1 cellular context compared by ENCODE assay signal in genomic region chr5:91332267-91333044, GRCh38.
TF ChIP-seq lines count a peak whose summit lies in the region.

No MANE protein-coding gene starts in this region.

TF ChIP-seq in K562, 482 proteins besides CTCF, POLR2A, EP300 and RAD21 (continued from another document and continues in another):
- TF ChIP-seq SMARCA4 (IDR thresholded peaks at IDR 0.05), result peak; percentile 69
- TF ChIP-seq BDP1 (IDR thresholded peaks at IDR 0.05; ENCODE audit: insufficient read depth, insufficient read length), result no peak
- TF ChIP-seq NKRF (IDR thresholded peaks at IDR 0.05; ENCODE audit: borderline replicate concordance), result peak; percentile 28; the same call in 1 of the 2 replicates
- TF ChIP-seq, protein P1, sequence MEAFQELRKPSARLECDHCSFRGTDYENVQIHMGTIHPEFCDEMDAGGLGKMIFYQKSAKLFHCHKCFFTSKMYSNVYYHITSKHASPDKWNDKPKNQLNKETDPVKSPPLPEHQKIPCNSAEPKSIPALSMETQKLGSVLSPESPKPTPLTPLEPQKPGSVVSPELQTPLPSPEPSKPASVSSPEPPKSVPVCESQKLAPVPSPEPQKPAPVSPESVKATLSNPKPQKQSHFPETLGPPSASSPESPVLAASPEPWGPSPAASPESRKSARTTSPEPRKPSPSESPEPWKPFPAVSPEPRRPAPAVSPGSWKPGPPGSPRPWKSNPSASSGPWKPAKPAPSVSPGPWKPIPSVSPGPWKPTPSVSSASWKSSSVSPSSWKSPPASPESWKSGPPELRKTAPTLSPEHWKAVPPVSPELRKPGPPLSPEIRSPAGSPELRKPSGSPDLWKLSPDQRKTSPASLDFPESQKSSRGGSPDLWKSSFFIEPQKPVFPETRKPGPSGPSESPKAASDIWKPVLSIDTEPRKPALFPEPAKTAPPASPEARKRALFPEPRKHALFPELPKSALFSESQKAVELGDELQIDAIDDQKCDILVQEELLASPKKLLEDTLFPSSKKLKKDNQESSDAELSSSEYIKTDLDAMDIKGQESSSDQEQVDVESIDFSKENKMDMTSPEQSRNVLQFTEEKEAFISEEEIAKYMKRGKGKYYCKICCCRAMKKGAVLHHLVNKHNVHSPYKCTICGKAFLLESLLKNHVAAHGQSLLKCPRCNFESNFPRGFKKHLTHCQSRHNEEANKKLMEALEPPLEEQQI (IDR thresholded peaks at IDR 0.05), result 0 out of 2 replicates have a peak, but pooled peaks have one; percentile 37
- TF ChIP-seq, protein P2, sequence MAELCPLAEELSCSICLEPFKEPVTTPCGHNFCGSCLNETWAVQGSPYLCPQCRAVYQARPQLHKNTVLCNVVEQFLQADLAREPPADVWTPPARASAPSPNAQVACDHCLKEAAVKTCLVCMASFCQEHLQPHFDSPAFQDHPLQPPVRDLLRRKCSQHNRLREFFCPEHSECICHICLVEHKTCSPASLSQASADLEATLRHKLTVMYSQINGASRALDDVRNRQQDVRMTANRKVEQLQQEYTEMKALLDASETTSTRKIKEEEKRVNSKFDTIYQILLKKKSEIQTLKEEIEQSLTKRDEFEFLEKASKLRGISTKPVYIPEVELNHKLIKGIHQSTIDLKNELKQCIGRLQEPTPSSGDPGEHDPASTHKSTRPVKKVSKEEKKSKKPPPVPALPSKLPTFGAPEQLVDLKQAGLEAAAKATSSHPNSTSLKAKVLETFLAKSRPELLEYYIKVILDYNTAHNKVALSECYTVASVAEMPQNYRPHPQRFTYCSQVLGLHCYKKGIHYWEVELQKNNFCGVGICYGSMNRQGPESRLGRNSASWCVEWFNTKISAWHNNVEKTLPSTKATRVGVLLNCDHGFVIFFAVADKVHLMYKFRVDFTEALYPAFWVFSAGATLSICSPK (IDR thresholded peaks at IDR 0.05; ENCODE audit: borderline replicate concordance), result no peak
- peak; percentile 55 for TF ChIP-seq CBFA2T2 (conservative IDR thresholded peaks at IDR 0.05)
- TF ChIP-seq SMARCA5 (IDR thresholded peaks at IDR 0.05), result no peak
- TF ChIP-seq ZKSCAN1 (IDR thresholded peaks at IDR 0.05; ENCODE audit: low read depth, low read length), result no peak
- TF ChIP-seq, protein P3, sequence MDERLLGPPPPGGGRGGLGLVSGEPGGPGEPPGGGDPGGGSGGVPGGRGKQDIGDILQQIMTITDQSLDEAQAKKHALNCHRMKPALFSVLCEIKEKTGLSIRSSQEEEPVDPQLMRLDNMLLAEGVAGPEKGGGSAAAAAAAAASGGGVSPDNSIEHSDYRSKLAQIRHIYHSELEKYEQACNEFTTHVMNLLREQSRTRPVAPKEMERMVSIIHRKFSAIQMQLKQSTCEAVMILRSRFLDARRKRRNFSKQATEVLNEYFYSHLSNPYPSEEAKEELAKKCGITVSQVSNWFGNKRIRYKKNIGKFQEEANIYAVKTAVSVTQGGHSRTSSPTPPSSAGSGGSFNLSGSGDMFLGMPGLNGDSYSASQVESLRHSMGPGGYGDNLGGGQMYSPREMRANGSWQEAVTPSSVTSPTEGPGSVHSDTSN (CRISPR knock-in tag; IDR thresholded peaks at IDR 0.05; ENCODE audit: low read depth), result no peak; the same call in 1 of the 2 replicates
- TF ChIP-seq, protein P3 (tag; conservative IDR thresholded peaks at IDR 0.05; ENCODE audit: low read depth), result peak; percentile 70
- peak; percentile 75 for TF ChIP-seq ZNF316 (IDR thresholded peaks at IDR 0.05)
- TF ChIP-seq BHLHE40 (IDR thresholded peaks at IDR 0.05; ENCODE audit: low read length), result peak; percentile 23; the same call in 1 of the 2 replicates
- peak; percentile 95 for TF ChIP-seq MYC (IDR thresholded peaks at IDR 0.05; ENCODE audit: low read depth, low read length)
- TF ChIP-seq MYC (CRISPR knock-in tag; IDR thresholded peaks at IDR 0.05; ENCODE audit: borderline replicate concordance, low read depth), result peak; percentile 91
- no peak for TF ChIP-seq TFE3 (CRISPR knock-in tag; IDR thresholded peaks at IDR 0.05)
- TF ChIP-seq ATF7 (IDR thresholded peaks at IDR 0.05), result peak; percentile 51
- no peak for TF ChIP-seq ATF1 (CRISPR knock-in tag; IDR thresholded peaks at IDR 0.05)
- TF ChIP-seq ATF1 (tag; IDR thresholded peaks at IDR 0.05), result peak; percentile 49
- TF ChIP-seq ZFPM2 (CRISPR knock-in tag; IDR thresholded peaks at IDR 0.05), result no peak
- TF ChIP-seq ASH1L (IDR thresholded peaks at IDR 0.05; ENCODE audit: borderline replicate concordance, low read depth, partially characterized antibody), result no peak
- TF ChIP-seq, protein P4, sequence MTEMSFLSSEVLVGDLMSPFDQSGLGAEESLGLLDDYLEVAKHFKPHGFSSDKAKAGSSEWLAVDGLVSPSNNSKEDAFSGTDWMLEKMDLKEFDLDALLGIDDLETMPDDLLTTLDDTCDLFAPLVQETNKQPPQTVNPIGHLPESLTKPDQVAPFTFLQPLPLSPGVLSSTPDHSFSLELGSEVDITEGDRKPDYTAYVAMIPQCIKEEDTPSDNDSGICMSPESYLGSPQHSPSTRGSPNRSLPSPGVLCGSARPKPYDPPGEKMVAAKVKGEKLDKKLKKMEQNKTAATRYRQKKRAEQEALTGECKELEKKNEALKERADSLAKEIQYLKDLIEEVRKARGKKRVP (CRISPR knock-in tag; IDR thresholded peaks at IDR 0.05), result no peak
- TF ChIP-seq ETV5 (CRISPR knock-in tag; IDR thresholded peaks at IDR 0.05; ENCODE audit: low read depth), result peak; percentile 18; the same call in 1 of the 2 replicates
- TF ChIP-seq DMBX1 (CRISPR knock-in tag; IDR thresholded peaks at IDR 0.05; ENCODE audit: borderline replicate concordance), result peak; percentile 41; the same call in 1 of the 2 replicates
- no peak for TF ChIP-seq RERE (CRISPR knock-in tag; IDR thresholded peaks at IDR 0.05; ENCODE audit: borderline replicate concordance)
- no peak for TF ChIP-seq GTF3C2 (IDR thresholded peaks at IDR 0.05; ENCODE audit: borderline replicate concordance, extremely low read depth, insufficient read length)
- no peak for TF ChIP-seq POLR2AphosphoS5 (IDR thresholded peaks at IDR 0.05; ENCODE audit: control insufficient read depth, insufficient read depth, low read depth, low read length)
- peak; percentile 58; the same call in 1 of the 2 replicates for TF ChIP-seq ZNF197 (CRISPR knock-in tag; IDR thresholded peaks at IDR 0.05; ENCODE audit: low read depth)
- no peak; the same call in 1 of the 2 replicates for TF ChIP-seq ZEB2 (IDR thresholded peaks at IDR 0.05)
- 0 out of 2 replicates have a peak, but pooled peaks have one; percentile 33 for TF ChIP-seq ETV1 (tag; conservative IDR thresholded peaks at IDR 0.05; ENCODE audit: low read depth)
- no peak for TF ChIP-seq HDAC6 (IDR thresholded peaks at IDR 0.05; ENCODE audit: low read depth, low read length)
- TF ChIP-seq ESRRB (CRISPR knock-in tag; IDR thresholded peaks at IDR 0.05; ENCODE audit: borderline replicate concordance), result no peak
- TF ChIP-seq SMARCE1 (IDR thresholded peaks at IDR 0.05), result peak; percentile 64; the same call in 1 of the 2 replicates
- no peak for TF ChIP-seq NR3C1 (CRISPR knock-in tag; IDR thresholded peaks at IDR 0.05)
- TF ChIP-seq, protein P5, sequence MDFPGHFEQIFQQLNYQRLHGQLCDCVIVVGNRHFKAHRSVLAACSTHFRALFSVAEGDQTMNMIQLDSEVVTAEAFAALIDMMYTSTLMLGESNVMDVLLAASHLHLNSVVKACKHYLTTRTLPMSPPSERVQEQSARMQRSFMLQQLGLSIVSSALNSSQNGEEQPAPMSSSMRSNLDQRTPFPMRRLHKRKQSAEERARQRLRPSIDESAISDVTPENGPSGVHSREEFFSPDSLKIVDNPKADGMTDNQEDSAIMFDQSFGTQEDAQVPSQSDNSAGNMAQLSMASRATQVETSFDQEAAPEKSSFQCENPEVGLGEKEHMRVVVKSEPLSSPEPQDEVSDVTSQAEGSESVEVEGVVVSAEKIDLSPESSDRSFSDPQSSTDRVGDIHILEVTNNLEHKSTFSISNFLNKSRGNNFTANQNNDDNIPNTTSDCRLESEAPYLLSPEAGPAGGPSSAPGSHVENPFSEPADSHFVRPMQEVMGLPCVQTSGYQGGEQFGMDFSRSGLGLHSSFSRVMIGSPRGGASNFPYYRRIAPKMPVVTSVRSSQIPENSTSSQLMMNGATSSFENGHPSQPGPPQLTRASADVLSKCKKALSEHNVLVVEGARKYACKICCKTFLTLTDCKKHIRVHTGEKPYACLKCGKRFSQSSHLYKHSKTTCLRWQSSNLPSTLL (IDR thresholded peaks at IDR 0.05), result no peak
